In the genomic region with DNA sequence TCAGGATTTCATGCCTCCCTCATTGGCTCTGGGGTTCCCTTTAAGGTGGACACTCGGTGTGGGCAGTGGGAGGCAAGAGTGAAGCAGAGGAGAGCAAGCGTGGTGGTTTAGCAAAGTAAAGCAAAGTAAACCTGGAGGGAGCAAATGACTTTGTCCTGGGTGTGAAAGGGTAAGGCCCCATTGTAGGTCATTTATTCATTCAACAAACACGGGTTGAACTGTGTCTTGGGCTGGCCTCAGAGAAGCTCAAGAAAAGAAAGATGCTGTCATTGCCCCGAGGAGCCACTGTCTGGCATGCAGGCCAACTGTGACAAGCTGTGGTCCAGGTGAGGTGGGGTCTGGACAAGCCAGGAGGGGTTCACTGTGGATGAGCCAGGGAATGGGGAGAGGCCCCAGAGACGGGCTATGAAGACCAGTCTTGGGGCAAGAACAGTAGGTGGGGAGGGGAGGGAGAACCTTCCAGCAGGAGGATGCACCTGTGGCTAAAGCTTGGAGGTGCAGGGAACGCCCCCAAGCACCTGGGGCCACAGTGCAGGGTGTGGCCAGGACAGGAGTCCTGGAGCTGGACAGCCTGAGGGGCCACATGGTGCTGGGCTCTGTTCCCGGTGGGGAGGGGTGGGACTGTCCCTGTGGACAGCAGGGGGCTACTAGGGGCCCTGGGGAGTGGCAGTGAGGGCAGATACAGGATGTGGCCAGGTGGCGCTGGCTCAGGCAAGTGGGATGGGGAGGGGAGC, we compare ENCODE assay signal across 24 cellular contexts.
"Had no signal": no experiment of that assay in that cellular context is flagged by ENCODE, and none has a peak within 500 bp of the region (broad histone marks: within the 10 kb centered on the region; RNA-seq: fewer than 3 reads in every experiment).

No MANE protein-coding gene starts in this region.

- H3K27ac ChIP-seq: ascending aorta, esophagus muscularis mucosa, gastrocnemius medialis, thoracic aorta, upper lobe of left lung had no signal

- H3K4me3 Mint-ChIP-seq: activated naive CD4-positive, alpha-beta T cell treated with anti-CD3 and anti-CD28 coated beads, Interleukin-2, amount 10 ng/mL, durations not matched to agents 7 days and 5 days; activated T-cell treated with anti-CD3 and anti-CD28 coated beads, Interleukin-2, amount 50 U/mL, for 72 hours; effector memory CD8-positive, alpha-beta T cell; nephron progenitor cell had no signal

- DNase-seq: activated CD4-positive, alpha-beta T cell treated with anti-CD3 and anti-CD28 coated beads for 4 hours; activated CD4-positive, alpha-beta T cell treated with anti-CD3 and anti-CD28 coated beads, Interleukin-2, amount 50 U/mL, for 48 hours; activated CD4-positive, CD25-positive, alpha-beta regulatory T cell; activated effector memory CD4-positive, alpha-beta T cell treated with Interleukin-2 at 50 U/mL for 16 hours; activated naive CD4-positive, alpha-beta T cell treated with anti-CD3 and anti-CD28 coated beads, Interleukin-2, amount 10 ng/mL, durations not matched to agents 7 days and 5 days; activated T-cell treated with anti-CD3 and anti-CD28 coated beads, Interleukin-2, amount 50 U/mL, for 72 hours; central memory CD4-positive, alpha-beta T cell; effector memory CD8-positive, alpha-beta T cell; gastrocnemius medialis; hypothalamus; left ventricle myocardium superior; mammary epithelial cell; midbrain; nephron progenitor cell; retina; stimulated activated CD4-positive, alpha-beta T cell treated with anti-CD3 and anti-CD28 coated beads, Interleukin-2, amount 100 ng/mL, for 48 hours; stimulated activated CD8-positive, alpha-beta memory T cell treated with anti-CD3 and anti-CD28 coated beads, Interleukin-4, amount 100 ng/mL, for 48 hours; stimulated activated naive CD4-positive, alpha-beta T cell; T-helper 9 cell; upper lobe of left lung had no signal

- ATAC-seq: activated T-cell treated with anti-CD3 and anti-CD28 coated beads, Interleukin-2, amount 50 U/mL, for 72 hours; effector memory CD8-positive, alpha-beta T cell; gastrocnemius medialis; left ventricle myocardium superior had no signal

- H3K27ac Mint-ChIP-seq: activated naive CD4-positive, alpha-beta T cell treated with anti-CD3 and anti-CD28 coated beads, Interleukin-2, amount 10 ng/mL, durations not matched to agents 7 days and 5 days; activated T-cell treated with anti-CD3 and anti-CD28 coated beads, Interleukin-2, amount 50 U/mL, for 72 hours; effector memory CD8-positive, alpha-beta T cell; nephron progenitor cell had no signal

- H3K9me3 ChIP-seq: adrenal gland, ascending aorta, esophagus muscularis mucosa, gastrocnemius medialis, thoracic aorta, upper lobe of left lung had no signal

- H3K36me3 ChIP-seq: adrenal gland, ascending aorta, esophagus muscularis mucosa, gastrocnemius medialis, thoracic aorta, upper lobe of left lung had no signal

- H3K36me3 Mint-ChIP-seq: activated naive CD4-positive, alpha-beta T cell treated with anti-CD3 and anti-CD28 coated beads, Interleukin-2, amount 10 ng/mL, durations not matched to agents 7 days and 5 days had no signal

- H3K27me3 ChIP-seq: adrenal gland, ascending aorta had no signal

- H3K9me3 Mint-ChIP-seq: activated naive CD4-positive, alpha-beta T cell treated with anti-CD3 and anti-CD28 coated beads, Interleukin-2, amount 10 ng/mL, durations not matched to agents 7 days and 5 days; activated T-cell treated with anti-CD3 and anti-CD28 coated beads, Interleukin-2, amount 50 U/mL, for 72 hours; effector memory CD8-positive, alpha-beta T cell; nephron progenitor cell had no signal

- H3K4me1 ChIP-seq: ascending aorta, gastrocnemius medialis had no signal

- H3K4me3 ChIP-seq: adrenal gland, ascending aorta, esophagus muscularis mucosa, gastrocnemius medialis, thoracic aorta, upper lobe of left lung had no signal
